In the genomic region with DNA sequence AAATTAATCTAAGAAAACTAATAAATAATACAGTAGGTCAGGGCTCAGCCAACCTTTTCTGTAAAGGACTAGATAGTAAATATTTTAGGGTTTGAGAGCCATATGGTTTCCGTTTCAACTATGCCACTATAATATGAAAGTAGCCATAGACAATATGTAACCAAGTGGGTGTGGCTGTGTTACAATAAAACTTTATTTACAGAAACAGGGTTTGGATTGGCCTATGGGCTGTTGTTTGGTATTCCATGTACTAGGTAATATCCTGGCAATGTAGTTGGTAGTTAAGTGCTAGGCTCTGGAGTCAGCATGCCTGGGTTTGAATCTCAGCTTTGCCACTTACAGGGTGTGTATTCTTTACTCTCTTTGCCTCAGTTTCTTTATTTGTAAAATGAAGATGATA, we compare ENCODE assay signal across 11 cellular contexts.
"Had no signal": no experiment of that assay in that cellular context is flagged by ENCODE, and none has a peak within 500 bp of the region (broad histone marks: within the 10 kb centered on the region; RNA-seq: fewer than 3 reads in every experiment).

No MANE protein-coding gene starts in this region.

- H3K27ac Mint-ChIP-seq: GM23338, H9, HFFc6 had no signal

- H3K4me3 ChIP-seq: GM23248, GM23338, HAP-1 had no signal

- H3K4me3 Mint-ChIP-seq: GM23338, H9, HFFc6 had no signal

- H3K4me1 ChIP-seq: HAP-1 had no signal

- DNase-seq: GM23248, GOT3, H7, H9, HCEC 1CT, HFFc6 had no signal

- H3K4me2 ChIP-seq: GM23338 had no signal

- H3K9ac ChIP-seq: GM23248 had no signal

- H3K36me3 ChIP-seq: HAP-1 had no signal

- H3K27ac ChIP-seq: GM23248 had no signal

- FAIRE-seq: H1, H54 had no signal

- H3K4me1 Mint-ChIP-seq: GM23338 had no signal

- H3K9me3 ChIP-seq: HAP-1 had no signal

- ATAC-seq: GM23338, HCT116 had no signal

- H2AFZ ChIP-seq: GM23248, GM23338 had no signal
